In the genomic region with DNA sequence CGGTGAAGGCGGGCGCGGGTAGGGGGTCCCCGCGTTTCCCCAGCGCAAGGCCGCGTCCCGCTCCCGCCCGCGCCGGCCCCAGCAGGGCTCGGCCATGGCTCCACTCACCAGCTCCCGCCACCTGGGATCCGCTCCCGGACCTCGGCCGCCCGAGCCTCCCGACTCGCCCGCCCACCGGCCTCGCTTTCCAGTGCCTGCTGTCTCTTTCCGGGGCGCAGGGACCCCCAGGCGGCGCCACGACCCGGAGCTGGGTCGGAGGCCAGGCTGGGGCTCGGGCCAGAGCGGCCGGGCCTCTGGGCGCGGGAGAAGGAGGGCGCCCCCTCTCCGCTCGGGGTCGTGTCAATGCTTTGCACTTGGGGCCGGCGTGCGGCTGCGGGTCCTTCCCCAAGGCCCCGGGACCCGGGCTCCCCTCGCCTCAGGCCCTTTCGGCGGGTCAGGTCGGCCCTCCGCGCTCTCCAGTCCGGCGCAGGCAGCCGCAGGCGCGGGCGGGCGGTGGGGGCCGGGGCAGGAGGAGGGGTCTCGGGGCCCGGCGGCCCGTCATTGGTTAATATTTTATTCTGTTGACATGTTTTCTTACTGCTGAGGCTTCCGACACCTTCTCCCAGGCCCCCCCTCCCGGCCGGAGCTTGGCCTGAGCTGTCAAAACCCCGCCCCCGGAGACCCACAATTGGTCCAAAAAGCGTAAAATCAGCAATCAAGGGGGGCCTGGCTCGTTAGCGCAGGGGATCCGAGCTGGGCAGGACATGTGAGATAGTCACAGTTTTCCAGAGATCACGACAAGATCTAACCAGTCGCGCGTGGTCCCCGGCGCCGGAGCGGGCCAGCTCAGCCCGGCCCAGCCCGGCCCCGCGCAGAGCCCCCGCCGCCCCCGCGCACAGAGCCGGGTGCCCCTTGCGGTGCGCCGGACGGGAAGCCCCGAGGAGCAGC, we compare ENCODE assay signal across 8 cellular contexts. TPM values are rescaled to one million over a fixed set of nuclear protein-coding genes. Genes with fewer than 3 reads are reported as not detected.
A peak's percentile ranks its signal among the peaks of the same experiment; 100 is the strongest.
DNase-seq lines count a peak whose midpoint lies in the region; ATAC-seq and TF ChIP-seq lines count a peak whose summit lies in the region.

Gene TBX2 (plus strand): TSS at position 713 of the 927 bp plus-strand sequence. CDS start 334 bp downstream, outside the sequence.

- peak within 1 kb of the TSS; percentile 36 for H3K27ac Mint-ChIP-seq in central memory CD8-positive, alpha-beta T cell (ENCODE audit: low read depth)

- in situ Hi-C loops in GM23248 (cut with MboI): loop anchor here (10.0 to 25.0 kb wide), 2 partner anchors 385 to 687 kb away; no protein-coding TSS in a partner anchor

- H3K4me1 ChIP-seq in GM23248 (ENCODE audit: insufficient read depth) (0 out of 2 replicates have a peak, but pooled peaks cover 10% of the 10 kb centered on the region), left lung (peaks cover 7 to 62% of the 10 kb centered on the region in 2 donors)

- H3K9me3 ChIP-seq in GM23248 (ENCODE audit: low read depth): no peaks in the 10 kb centered on the region
- H3K9me3 ChIP-seq in left lung: no peaks in the 10 kb centered on the region

- no peaks in the 10 kb centered on the region for H4K20me1 ChIP-seq in GM23248 (ENCODE audit: insufficient read depth)

- H3K4me1 Mint-ChIP-seq in central memory CD8-positive, alpha-beta T cell: peaks cover 31% of the 10 kb centered on the region

- H3K36me3 Mint-ChIP-seq in central memory CD8-positive, alpha-beta T cell (ENCODE audit: insufficient read depth): peaks cover 17% of the 10 kb centered on the region

- WGBS in GM23248 (ENCODE audit: low coverage in 1 of 2, low lambda C conversion rate in 2 of 2, missing lambda C conversion rate in 2 of 2), 2 experiments: 1 to 2% methylated on average over 46 to 68 of the region's 97 CpGs

- H2AFZ ChIP-seq in GM23248: peak within 1 kb of the TSS; percentile 80

- H3K4me3 ChIP-seq in GM23248 (peak within 1 kb of the TSS; percentile 92), left lung (peak within 1 kb of the TSS; percentile 51 to 53)

- intact Hi-C loops in left lung (cut with DNase I): loop anchor here in 1 of 2 donors (10.0 kb wide), 1 partner anchor 395 kb away; no protein-coding TSS in a partner anchor

- H3K36me3 ChIP-seq in GM23248 (ENCODE audit: low read depth): no peaks in the 10 kb centered on the region; the same call in 1 of the 2 replicates
- peaks cover 0 to 9% of the 10 kb centered on the region in 2 donors for H3K36me3 ChIP-seq in left lung

- peak within 1 kb of the TSS; percentile 95 for H3K9ac ChIP-seq in GM23248

- H3K27me3 ChIP-seq in GM23248 (replicated peaks; ENCODE audit: insufficient read depth) (no peaks in the 10 kb centered on the region), left lung (peaks cover 66 to 100% of the 10 kb centered on the region in 2 donors)

- H3K27ac ChIP-seq in GM23248 (peak within 1 kb of the TSS; percentile 83), left lung (peak within 1 kb of the TSS; percentile 89 to 94)

- peak; percentile 92 for DNase-seq in GM23248
- peak; percentile 94 for DNase-seq in NCI-H69 (lab: John Stamatoyannopoulos, UW)
- DNase-seq in central memory CD8-positive, alpha-beta T cell (ENCODE audit: low spot score in 2 of 2): no peak
- peak; percentile 80 to 84 for DNase-seq in left lung
- DNase-seq in stromal cell of bone marrow (ENCODE audit: low read depth): peak; percentile 89
- DNase-seq in activated gamma-delta T cell (lab: John Stamatoyannopoulos, UW): no peak
- DNase-seq in activated CD4-positive, alpha-beta T cell treated with anti-CD3 and anti-CD28 coated beads for 1 hour: no peak

- peak within 1 kb of the TSS; percentile 71 for H3K4me3 Mint-ChIP-seq in central memory CD8-positive, alpha-beta T cell

- no peaks in the 10 kb centered on the region for H3F3A ChIP-seq in GM23248 (ENCODE audit: insufficient read depth)

- H3K9me2 ChIP-seq in GM23248 (ENCODE audit: insufficient read depth): no peaks in the 10 kb centered on the region

- peak within 1 kb of the TSS; percentile 99 for H3K4me2 ChIP-seq in GM23248 (ENCODE audit: unreplicated experiment)

- H3K27me3 Mint-ChIP-seq in central memory CD8-positive, alpha-beta T cell: peaks cover 67% of the 10 kb centered on the region

- H3K79me2 ChIP-seq in GM23248 (ENCODE audit: insufficient read depth): peaks cover 55% of the 10 kb centered on the region

- no peaks in the 10 kb centered on the region for H3K9me3 Mint-ChIP-seq in central memory CD8-positive, alpha-beta T cell

- no peak for TF ChIP-seq CTCF in left lung (IDR thresholded peaks at IDR 0.05)

- no peak for ATAC-seq in central memory CD8-positive, alpha-beta T cell (replicated peaks; ENCODE audit: extremely low read depth, poor library complexity, severe bottlenecking)
- ATAC-seq in left lung (peak; percentile 47), GM18861 (IDR thresholded peaks at IDR 0.05; ENCODE audit: unreplicated experiment) (no peak)

RNA-seq across cellular contexts. Expression of gene TBX2, which starts in this region (rescaled TPM):
- total RNA-seq in GM23248 (2014; rRNA removed; shearing (Covaris generic)): 9.9 and 11.1 TPM in 2 replicates
- polyA plus RNA-seq in GM23248 (2016; fragmentation: Nextera tagmentation; extraction: Ambion mirVana): 1.7 and 2.1 TPM in 2 replicates
- 100 to 1,000 TPM; 104 to 119 TPM for total RNA-seq in left lung

Comparison
In these comparisons a context has a peak if more than half of its experiments do, and no peak if none do; other contexts are left out.
1. DNase-seq: peak in GM23248 (single experiment), NCI-H69 (single experiment), left lung (2 of 2) and stromal cell of bone marrow (single experiment); none in central memory CD8-positive, alpha-beta T cell (0 of 2), activated gamma-delta T cell (single experiment) and activated CD4-positive, alpha-beta T cell treated with anti-CD3 and anti-CD28 coated beads for 1 hour (single experiment).